Comparison of ENCODE assay signal across 8 cellular contexts in the genomic region with DNA sequence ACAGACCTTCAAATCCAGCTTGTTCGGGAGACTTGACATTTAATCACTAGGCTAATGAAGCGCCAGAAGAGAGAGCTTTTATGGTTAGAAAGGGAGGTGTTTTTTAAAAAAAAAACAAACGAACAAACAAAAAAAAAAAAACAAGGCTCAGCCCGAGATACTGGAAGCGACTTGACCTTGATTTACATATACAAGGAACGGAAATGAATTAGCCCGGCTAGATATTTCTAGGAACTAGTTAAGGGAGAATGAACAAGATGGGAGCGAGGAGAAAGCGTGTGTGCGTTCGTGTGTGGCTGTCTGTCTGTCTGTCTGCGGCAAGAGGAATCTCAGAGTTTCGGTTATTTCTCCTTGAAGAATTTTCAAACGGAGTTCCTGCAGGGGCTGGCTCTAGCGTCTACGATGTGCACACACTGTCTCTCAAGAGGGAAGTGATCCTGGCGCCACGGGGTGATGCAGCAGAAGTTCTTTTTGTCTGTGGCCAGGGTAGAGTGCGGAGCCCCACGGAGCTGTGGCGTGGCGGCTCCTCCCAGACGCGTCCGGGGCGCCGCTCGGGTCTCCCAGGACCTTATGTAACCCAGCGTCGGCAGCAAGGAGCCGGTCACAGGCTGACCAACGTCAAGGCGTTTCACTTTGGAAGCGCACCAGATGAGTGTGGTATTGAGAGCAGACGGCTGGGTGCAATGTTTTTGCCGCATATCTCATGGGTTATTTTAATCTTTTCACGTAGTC. TPM values are rescaled to one million over a fixed set of nuclear protein-coding genes. Genes with fewer than 3 reads are reported as not detected.
DNase-seq lines count a peak whose midpoint lies in the region; ATAC-seq and TF ChIP-seq lines count a peak whose summit lies in the region.

No MANE protein-coding gene starts in this region.

- H3K9me3 ChIP-seq in AG04450 (ENCODE audit: control insufficient read depth, insufficient read depth, low read length) (no peaks in the 10 kb centered on the region), esophagus muscularis mucosa (no peaks in the 10 kb centered on the region), suprapubic skin (no peaks in the 10 kb centered on the region)

- TF ChIP-seq POLR2A in esophagus muscularis mucosa (IDR thresholded peaks at IDR 0.05; ENCODE audit: low read depth) (peak; percentile 8), suprapubic skin (IDR thresholded peaks at IDR 0.05) (peak in 1 of 2 donors; percentile 70)

- peaks cover 0 to 19% (median 9%) of the 10 kb centered on the region in 4 donors for H3K4me1 ChIP-seq in esophagus muscularis mucosa
- H3K4me1 ChIP-seq in suprapubic skin = peaks cover 14% of the 10 kb centered on the region

- intact Hi-C loops in esophagus muscularis mucosa (cut with DNase I) = no loop called here

- TF ChIP-seq EP300 in esophagus muscularis mucosa (IDR thresholded peaks at IDR 0.05) (no peak), suprapubic skin (IDR thresholded peaks at IDR 0.05) (no peak)

- peak; percentile 32 for DNase-seq in AG04450 (ENCODE audit: low read depth, low spot score)
- DNase-seq in NCI-H526 (lab: John Stamatoyannopoulos, UW) = peak; percentile 23 to 61
- peak; percentile 55 for DNase-seq in activated CD8-positive, alpha-beta memory T cell treated with anti-CD3 and anti-CD28 coated beads, Interleukin-2, amount 10 ng/mL, durations not matched to agents 7 days and 5 days
- DNase-seq in esophagus muscularis mucosa (ENCODE audit: extremely low spot score) = peak; percentile 94
- DNase-seq in mucosa of gallbladder (ENCODE audit: low spot score) = peak; percentile 74
- DNase-seq in suprapubic skin (ENCODE audit: low spot score in 2 of 2) = peak; percentile 88 to 93

- no peaks in the 10 kb centered on the region for H3K27me3 ChIP-seq in AG04450 (ENCODE audit: control insufficient read depth, insufficient read depth, low read length)
- no peaks in the 10 kb centered on the region for H3K27me3 ChIP-seq in esophagus muscularis mucosa
- peaks cover 8% of the 10 kb centered on the region for H3K27me3 ChIP-seq in suprapubic skin

- 3% methylated on average over 37 of the region's 37 CpGs for WGBS in esophagus muscularis mucosa
- 2% methylated on average over 22 of the region's 37 CpGs for WGBS in suprapubic skin

- H3K4me3 Mint-ChIP-seq in activated CD8-positive, alpha-beta memory T cell treated with anti-CD3 and anti-CD28 coated beads, Interleukin-2, amount 10 ng/mL, durations not matched to agents 7 days and 5 days = peak overlapping the region; percentile 82

- H3K36me3 ChIP-seq in esophagus muscularis mucosa = no peaks in the 10 kb centered on the region
- H3K36me3 ChIP-seq in suprapubic skin = no peaks in the 10 kb centered on the region

- H3K27ac ChIP-seq in AG04450 (ENCODE audit: low read depth, low read length) (peak overlapping the region; percentile 66), esophagus muscularis mucosa (replicated peaks in 1 of 4) (peak overlapping the region; percentile 74 to 81 (median 78)), suprapubic skin (peak overlapping the region; percentile 68)

- ATAC-seq in GM18511 (IDR thresholded peaks at IDR 0.05; ENCODE audit: unreplicated experiment) (peak; percentile 80), HG03045 (IDR thresholded peaks at IDR 0.05; ENCODE audit: unreplicated experiment) (peak; percentile 86)
- peak; percentile 80 for ATAC-seq in activated CD8-positive, alpha-beta memory T cell treated with anti-CD3 and anti-CD28 coated beads, Interleukin-2, amount 10 ng/mL, durations not matched to agents 7 days and 5 days

- no peaks in the 10 kb centered on the region for H3K9me3 Mint-ChIP-seq in activated CD8-positive, alpha-beta memory T cell treated with anti-CD3 and anti-CD28 coated beads, Interleukin-2, amount 10 ng/mL, durations not matched to agents 7 days and 5 days (ENCODE audit: low read depth)

- H3K36me3 Mint-ChIP-seq in activated CD8-positive, alpha-beta memory T cell treated with anti-CD3 and anti-CD28 coated beads, Interleukin-2, amount 10 ng/mL, durations not matched to agents 7 days and 5 days = no peaks in the 10 kb centered on the region

- peak overlapping the region; percentile 56 for H3K27ac Mint-ChIP-seq in activated CD8-positive, alpha-beta memory T cell treated with anti-CD3 and anti-CD28 coated beads, Interleukin-2, amount 10 ng/mL, durations not matched to agents 7 days and 5 days

- H3K27me3 Mint-ChIP-seq in activated CD8-positive, alpha-beta memory T cell treated with anti-CD3 and anti-CD28 coated beads, Interleukin-2, amount 10 ng/mL, durations not matched to agents 7 days and 5 days = peaks cover 45% of the 10 kb centered on the region

- H3K4me1 Mint-ChIP-seq in activated CD8-positive, alpha-beta memory T cell treated with anti-CD3 and anti-CD28 coated beads, Interleukin-2, amount 10 ng/mL, durations not matched to agents 7 days and 5 days = peaks cover 36% of the 10 kb centered on the region

- CTCF ChIA-PET in AG04450 (lab: Charles Lee) = interaction anchor here (0.6 to 4.5 kb wide), 5 partner anchors 41 to 511 kb away, joined by 3 to 22 read pairs (median 4); no protein-coding TSS in a partner anchor
- CTCF ChIA-PET in activated CD8-positive, alpha-beta memory T cell treated with anti-CD3 and anti-CD28 coated beads, Interleukin-2, amount 10 ng/mL, durations not matched to agents 7 days and 5 days (lab: Charles Lee) = interaction anchor here (1.0 to 1.6 kb wide), 4 partner anchors 11 to 511 kb away, joined by 3 to 6 read pairs (median 3); a partner anchor contains a TSS

- POLR2A ChIA-PET in AG04450 (lab: Yijun Ruan, JAX) = interaction anchor here (0.6 to 0.7 kb wide), 6 partner anchors 9 to 499 kb away, joined by 3 to 7 read pairs (median 4); a partner anchor contains a TSS

- no peak for TF ChIP-seq CTCF in AG04450 (IDR thresholded peaks at IDR 0.05; ENCODE audit: low read depth, low read length)
- no peak for TF ChIP-seq CTCF in esophagus muscularis mucosa (IDR thresholded peaks at IDR 0.05)
- TF ChIP-seq CTCF in suprapubic skin (IDR thresholded peaks at IDR 0.05) = no peak

- H3K4me3 ChIP-seq in AG04450 (ENCODE audit: low read depth, low read length) (peak overlapping the region; percentile 70), esophagus muscularis mucosa (peak overlapping the region; percentile 58 to 64 (median 62)), suprapubic skin (peak overlapping the region; percentile 55)

RNA-seq across cellular contexts. Expression of a gene that starts 18.8 kb away (rescaled TPM):
- polyA plus RNA-seq in AG04450 (2011; rRNA removed) = 14.5 and 17.6 TPM in 2 replicates
- polyA minus RNA-seq in AG04450 (2011; rRNA and poly(A)+ RNA removed) = 8.2 and 10.3 TPM in 2 replicates
- 10 to 100 TPM; 24.6 to 33.9 TPM for total RNA-seq in activated CD8-positive, alpha-beta memory T cell treated with anti-CD3 and anti-CD28 coated beads, Interleukin-2, amount 10 ng/mL, durations not matched to agents 7 days and 5 days
- total RNA-seq in esophagus muscularis mucosa (10 to 100 TPM; 10.4 to 46.7 (median 26.5) TPM), mucosa of gallbladder (13.8 TPM), suprapubic skin (10 to 100 TPM in 2 of 4 donors, 1 to 10 TPM in 2; 6.6 to 16.7 (median 10.2) TPM)

Comparison
In these comparisons a context has a peak if more than half of its experiments do, and no peak if none do; other contexts are left out.
1. Peak in every context shown above with its lines: DNase-seq, ATAC-seq, H3K4me3 ChIP-seq and H3K27ac ChIP-seq.
2. DNase-seq: peak in every context shown above with its lines; median percentile 94 in esophagus muscularis mucosa; 90 in suprapubic skin; 74 in mucosa of gallbladder; 55 in activated CD8-positive, alpha-beta memory T cell treated with anti-CD3 and anti-CD28 coated beads, Interleukin-2, amount 10 ng/mL, durations not matched to agents 7 days and 5 days; 42 in NCI-H526; 32 in AG04450.